In genomic region chr19:1675633-1676350, GRCh38 we compare ENCODE assay signal across 1 cellular context.
TF ChIP-seq lines count a peak whose summit lies in the region.

No MANE protein-coding gene starts in this region.

TF ChIP-seq in K562, 482 proteins besides CTCF, POLR2A, EP300 and RAD21 (continued from another document):
- TF ChIP-seq ZNF518B (CRISPR knock-in tag; IDR thresholded peaks at IDR 0.05) (no peak), AFF1 (IDR thresholded peaks at IDR 0.05; ENCODE audit: low read depth in 1 of 2, partially characterized antibody in 2 of 2) (no peak), FOXK1 (CRISPR knock-in tag; IDR thresholded peaks at IDR 0.05; ENCODE audit: borderline replicate concordance) (no peak), CCNT2 (IDR thresholded peaks at IDR 0.05; ENCODE audit: borderline replicate concordance, extremely low read depth, insufficient read length, low read depth, low read length) (peak; percentile 75), PTBP1 (IDR thresholded peaks at IDR 0.05; ENCODE audit: low read depth, low read length) (peak; percentile 79; the same call in 1 of the 2 replicates), MITF (IDR thresholded peaks at IDR 0.05) (no peak), TCF15 (CRISPR knock-in tag; IDR thresholded peaks at IDR 0.05) (no peak), POLR2G (IDR thresholded peaks at IDR 0.05; ENCODE audit: low read depth, low read length) (peak; percentile 36), IFI16 (CRISPR knock-in tag; IDR thresholded peaks at IDR 0.05) (no peak), KAT8 (IDR thresholded peaks at IDR 0.05; ENCODE audit: low read depth) (no peak), ZNF24 (IDR thresholded peaks at IDR 0.05) (no peak), MCM5 (IDR thresholded peaks at IDR 0.05; ENCODE audit: low read depth) (no peak), E2F1 (CRISPR knock-in tag; IDR thresholded peaks at IDR 0.05) (no peak), NONO (IDR thresholded peaks at IDR 0.05; ENCODE audit: low read depth in 2 of 2, low read length in 1 of 2) (no peak), SMARCE1 (IDR thresholded peaks at IDR 0.05) (no peak), L3MBTL2 (IDR thresholded peaks at IDR 0.05) (0 out of 2 replicates have a peak, but pooled peaks have one; percentile 11), ZBTB1 (CRISPR knock-in tag; IDR thresholded peaks at IDR 0.05; ENCODE audit: borderline replicate concordance, low read depth) (no peak), TBP (optimal IDR thresholded peaks at IDR 0.05; ENCODE audit: low read depth, low read length) (no peak), SRSF1 (IDR thresholded peaks at IDR 0.05; ENCODE audit: low read depth, low read length) (no peak), ZNF75A (CRISPR knock-in tag; IDR thresholded peaks at IDR 0.05) (no peak), SAFB2 (IDR thresholded peaks at IDR 0.05; ENCODE audit: borderline replicate concordance, low read depth, low read length, severe bottlenecking) (no peak), LCOR (CRISPR knock-in tag; IDR thresholded peaks at IDR 0.05) (peak; percentile 31; the same call in 1 of the 2 replicates), DLX4 (CRISPR knock-in tag; IDR thresholded peaks at IDR 0.05) (no peak), PHB2 (IDR thresholded peaks at IDR 0.05; ENCODE audit: low read depth) (no peak), CBFA2T3 (IDR thresholded peaks at IDR 0.05) (peak; percentile 20; the same call in 1 of the 2 replicates), NRF1 (conservative IDR thresholded peaks at IDR 0.05 in 1 of 2, IDR thresholded peaks at IDR 0.05 in 1 of 2) (peak; percentile 91 to 92), ZNF12 (CRISPR knock-in tag; IDR thresholded peaks at IDR 0.05) (no peak), RBM17 (IDR thresholded peaks at IDR 0.05; ENCODE audit: borderline replicate concordance, low read depth, low read length) (no peak), EGR1 (conservative IDR thresholded peaks at IDR 0.05) (peak; percentile 45; the same call in 1 of the 2 replicates), HIVEP1 (CRISPR knock-in tag; IDR thresholded peaks at IDR 0.05) (no peak), FIP1L1 (IDR thresholded peaks at IDR 0.05; ENCODE audit: low read depth, low read length, poor library complexity, severe bottlenecking) (peak; percentile 46), ZNF347 (CRISPR knock-in tag; IDR thresholded peaks at IDR 0.05; ENCODE audit: low read depth) (no peak), HDGF (IDR thresholded peaks at IDR 0.05) (no peak), SMARCA5 (IDR thresholded peaks at IDR 0.05) (peak; percentile 58), SPI1 (IDR thresholded peaks at IDR 0.05; ENCODE audit: borderline replicate concordance, low read depth, low read length) (no peak), HMGXB4 (CRISPR knock-in tag; IDR thresholded peaks at IDR 0.05) (no peak), MYNN (IDR thresholded peaks at IDR 0.05) (no peak), MYNN (CRISPR knock-in tag; IDR thresholded peaks at IDR 0.05) (no peak), ERF (CRISPR knock-in tag; IDR thresholded peaks at IDR 0.05) (no peak), ZNF695 (CRISPR knock-in tag; IDR thresholded peaks at IDR 0.05) (no peak), ZNF766 (CRISPR knock-in tag; conservative IDR thresholded peaks at IDR 0.05) (no peak), FOXJ2 (tag; IDR thresholded peaks at IDR 0.05) (no peak), RFX1 (IDR thresholded peaks at IDR 0.05) (peak; percentile 67; the same call in 1 of the 2 replicates), PHF21A (IDR thresholded peaks at IDR 0.05; ENCODE audit: borderline replicate concordance, low read depth) (no peak), ZZZ3 (IDR thresholded peaks at IDR 0.05) (no peak), PHF8 (IDR thresholded peaks at IDR 0.05; ENCODE audit: borderline replicate concordance, low read length) (peak; percentile 17; the same call in 1 of the 2 replicates), CGGBP1 (CRISPR knock-in tag; IDR thresholded peaks at IDR 0.05) (no peak), GABPB1 (CRISPR knock-in tag; IDR thresholded peaks at IDR 0.05) (no peak; the same call in 1 of the 2 replicates), THRAP3 (IDR thresholded peaks at IDR 0.05; ENCODE audit: borderline replicate concordance) (no peak), THRB (CRISPR knock-in tag; conservative IDR thresholded peaks at IDR 0.05) (no peak), ZNF76 (CRISPR knock-in tag; IDR thresholded peaks at IDR 0.05; ENCODE audit: borderline replicate concordance) (no peak), RB1 (IDR thresholded peaks at IDR 0.05; ENCODE audit: low read depth) (peak; percentile 64), NR2C1 (IDR thresholded peaks at IDR 0.05) (no peak), NR2C1 (tag; IDR thresholded peaks at IDR 0.05) (no peak)
